8 cellular contexts compared by ENCODE assay signal in genomic region chr6:80742481-80742880, GRCh38.
DNase-seq lines count a peak whose midpoint lies in the region; ATAC-seq and TF ChIP-seq lines count a peak whose summit lies in the region.

No MANE protein-coding gene starts in this region.

- H3K36me3 ChIP-seq in heart right ventricle (no peaks in the 10 kb centered on the region), fibroblast of lung (ENCODE audit: control insufficient read depth, insufficient read depth, low read length) (no peaks in the 10 kb centered on the region)

- H2AFZ ChIP-seq in fibroblast of lung (ENCODE audit: low read length), result no peak overlapping the region

- TF ChIP-seq CTCF in heart right ventricle (IDR thresholded peaks at IDR 0.05), result peak in 7 of 9 donors; percentile 16 to 55 (median 45)
- peak; percentile 25 to 35 for TF ChIP-seq CTCF in fibroblast of lung (conservative IDR thresholded peaks at IDR 0.05 in 1 of 2, IDR thresholded peaks at IDR 0.05 in 1 of 2; ENCODE audit: low read depth in 1 of 2, low read length in 2 of 2)

- H3K4me3 ChIP-seq in heart right ventricle (no peak overlapping the region), right cardiac atrium (ENCODE audit: low read length) (no peak overlapping the region), fibroblast of lung (replicated peaks in 1 of 4; ENCODE audit: control extremely low read depth in 1 of 4, insufficient read depth in 1 of 4, low read depth in 3 of 4, low read length in 4 of 4) (no peak overlapping the region)

- no peaks in the 10 kb centered on the region for H4K20me1 ChIP-seq in fibroblast of lung (ENCODE audit: control insufficient read depth, extremely low read depth, insufficient read depth, low read length)

- H3K27me3 ChIP-seq in heart right ventricle (no peaks in the 10 kb centered on the region), right cardiac atrium (ENCODE audit: control insufficient read depth, insufficient read depth) (no peaks in the 10 kb centered on the region), fibroblast of lung (ENCODE audit: control insufficient read depth, insufficient read depth, low read length) (no peaks in the 10 kb centered on the region)

- 36 to 46% methylated on average over 2 of the region's 2 CpGs for WGBS in heart right ventricle, 2 donors
- 35% methylated on average over 2 of the region's 2 CpGs for WGBS in right cardiac atrium

- H3K27ac ChIP-seq in heart right ventricle (no peak overlapping the region), right cardiac atrium (ENCODE audit: low read length) (no peak overlapping the region), fibroblast of lung (ENCODE audit: insufficient read depth, low read length) (no peak overlapping the region)

- DNase-seq in heart right ventricle (no peak), right cardiac atrium (no peak), NCI-H526 (lab: John Stamatoyannopoulos, UW) (peak; percentile 16 to 50), fibroblast of lung (ENCODE audit: low read depth in 2 of 2) (peak; percentile 56 to 62)
- no peak for DNase-seq in stimulated activated CD4-positive, alpha-beta T cell treated with anti-CD3 and anti-CD28 coated beads, Interleukin-4, amount 100 ng/mL, for 4 hours

- H3K4me1 ChIP-seq in heart right ventricle (no peaks in the 10 kb centered on the region), right cardiac atrium (ENCODE audit: control insufficient read depth, insufficient read depth, low read length) (no peaks in the 10 kb centered on the region), fibroblast of lung (ENCODE audit: control insufficient read depth, extremely low read depth, insufficient read depth, low read length) (no peaks in the 10 kb centered on the region)

- ATAC-seq in heart right ventricle (peak in 2 of 8 donors; percentile 35 to 49), right cardiac atrium (no peak), HG03045 (IDR thresholded peaks at IDR 0.05; ENCODE audit: unreplicated experiment) (no peak), HG03565 (IDR thresholded peaks at IDR 0.05; ENCODE audit: unreplicated experiment) (no peak), HG02970 (IDR thresholded peaks at IDR 0.05; ENCODE audit: low FRiP score, unreplicated experiment) (no peak)

- intact Hi-C loops in heart right ventricle (cut with DNase I) (loop anchor here in 2 of 10 donors (5.0 to 10.0 kb wide), 2 partner anchors 335 to 1012 kb away; partner anchors contain the start of gene TENT5A (in 1 of the 2)), right cardiac atrium (cut with DNase I) (no loop called here)

- peaks cover 0 to 8% (median 0%) of the 10 kb centered on the region in 11 donors for H3K9me3 ChIP-seq in heart right ventricle
- no peaks in the 10 kb centered on the region for H3K9me3 ChIP-seq in right cardiac atrium (ENCODE audit: control insufficient read depth, low read length)
- no peaks in the 10 kb centered on the region for H3K9me3 ChIP-seq in fibroblast of lung (ENCODE audit: control insufficient read depth, insufficient read depth, low read depth, low read length)

- no peak overlapping the region for H3K4me2 ChIP-seq in fibroblast of lung (ENCODE audit: extremely low read depth, insufficient read depth, low read length)

- H3K79me2 ChIP-seq in fibroblast of lung (ENCODE audit: control insufficient read depth, insufficient read depth, low read length), result no peaks in the 10 kb centered on the region

- no peak overlapping the region for H3K9ac ChIP-seq in fibroblast of lung (ENCODE audit: insufficient read depth, low read length)

Comparison
In these comparisons a context has a peak if more than half of its experiments do, and no peak if none do; other contexts are left out.
1. DNase-seq: peak in NCI-H526 (2 of 2) and fibroblast of lung (2 of 2); none in heart right ventricle (0 of 2), right cardiac atrium (0 of 3) and stimulated activated CD4-positive, alpha-beta T cell treated with anti-CD3 and anti-CD28 coated beads, Interleukin-4, amount 100 ng/mL, for 4 hours (0 of 2).